Comparison of ENCODE assay signal across 20 cellular contexts in genomic region chr20:49169547-49169946, GRCh38. TPM values are rescaled to one million over a fixed set of nuclear protein-coding genes. Genes with fewer than 3 reads are reported as not detected.
A peak's percentile ranks its signal among the peaks of the same experiment; 100 is the strongest.
DNase-seq lines count a peak whose midpoint lies in the region; ATAC-seq, FAIRE-seq and TF ChIP-seq lines count a peak whose summit lies in the region.
"Had no signal": no experiment of that assay in that cellular context is flagged by ENCODE, and none has a peak within 500 bp of the region (broad histone marks: within the 10 kb centered on the region; RNA-seq: fewer than 3 reads in every experiment).

No MANE protein-coding gene starts in this region.

- peak overlapping the region; percentile 48 for H3K4me2 ChIP-seq in BLaER1
- H3K4me2 ChIP-seq: A549 had no signal

- peaks cover 61% of the 10 kb centered on the region for H3K36me3 ChIP-seq in BLaER1
- peaks cover 48% of the 10 kb centered on the region for H3K36me3 ChIP-seq in endodermal cell (ENCODE audit: control insufficient read depth, insufficient read depth, low read length)

- DNase-seq in activated CD8-positive, alpha-beta memory T cell treated with anti-CD3 and anti-CD28 coated beads, Interleukin-2, amount 10 ng/mL, durations not matched to agents 7 days and 5 days = no peak
- DNase-seq in activated CD8-positive, alpha-beta memory T cell treated with anti-CD3 and anti-CD28 coated beads, Interleukin-2, amount 50 U/mL, for 4 hours = no peak
- DNase-seq in HTR-8/SVneo (ENCODE audit: insufficient read length, low spot score) (no peak), endodermal cell (no peak), left colon (no peak), NCI-H2029 treated with DMSO at 0.1 percent for 48 hours (lab: John Stamatoyannopoulos, UW) (no peak), coronary artery (ENCODE audit: low spot score) (no peak)
- DNase-seq: Calu3, IMR-90, Kasumi-1, MM.1S, NCI-H1105, NCI-H1694, NCI-H226, NCI-H524 treated with DMSO at 0.1 percent for 48 hours had no signal

- CTCF ChIA-PET in activated CD8-positive, alpha-beta memory T cell treated with anti-CD3 and anti-CD28 coated beads, Interleukin-2, amount 10 ng/mL, durations not matched to agents 7 days and 5 days (lab: Charles Lee) = no interaction called here

- peaks cover 100% of the 10 kb centered on the region for H4K20me1 ChIP-seq in BLaER1

- H3K9me3 ChIP-seq in BLaER1 (no peaks in the 10 kb centered on the region), endodermal cell (ENCODE audit: control insufficient read depth, low read length) (no peaks in the 10 kb centered on the region)
- H3K9me3 ChIP-seq: A549 had no signal

- FAIRE-seq in HTR-8/SVneo (lab: Jason Lieb, UNC) = peak; percentile 55
- FAIRE-seq: A549, GM19239, H1 had no signal

- H3K4me1 ChIP-seq in BLaER1 (peaks cover 39% of the 10 kb centered on the region), endodermal cell (ENCODE audit: control insufficient read depth, insufficient read depth, low read length) (no peaks in the 10 kb centered on the region)

- H3K27me3 Mint-ChIP-seq in activated CD8-positive, alpha-beta memory T cell treated with anti-CD3 and anti-CD28 coated beads, Interleukin-2, amount 10 ng/mL, durations not matched to agents 7 days and 5 days = no peaks in the 10 kb centered on the region
- H3K27me3 Mint-ChIP-seq in endodermal cell (ENCODE audit: insufficient read depth) = no peaks in the 10 kb centered on the region

- ATAC-seq in activated CD8-positive, alpha-beta memory T cell treated with anti-CD3 and anti-CD28 coated beads, Interleukin-2, amount 10 ng/mL, durations not matched to agents 7 days and 5 days = no peak
- no peak for ATAC-seq in left colon
- ATAC-seq: A549 had no signal

- H3K4me3 Mint-ChIP-seq in activated CD8-positive, alpha-beta memory T cell treated with anti-CD3 and anti-CD28 coated beads, Interleukin-2, amount 10 ng/mL, durations not matched to agents 7 days and 5 days = no peak overlapping the region
- H3K4me3 Mint-ChIP-seq in endodermal cell = no peak overlapping the region
- H3K4me3 Mint-ChIP-seq: CD14-positive monocyte had no signal

- H3K4me3 ChIP-seq in BLaER1 (no peak overlapping the region), endodermal cell (ENCODE audit: low read length) (no peak overlapping the region), coronary artery (no peak overlapping the region)
- H3K4me3 ChIP-seq: A549 had no signal

- H3K27me3 ChIP-seq in BLaER1 = no peaks in the 10 kb centered on the region
- no peaks in the 10 kb centered on the region for H3K27me3 ChIP-seq in endodermal cell (ENCODE audit: control insufficient read depth, insufficient read depth, low read length, poor library complexity, severe bottlenecking)

- peak overlapping the region; percentile 42 for H3K27ac Mint-ChIP-seq in activated CD8-positive, alpha-beta memory T cell treated with anti-CD3 and anti-CD28 coated beads, Interleukin-2, amount 10 ng/mL, durations not matched to agents 7 days and 5 days
- peak overlapping the region; percentile 12 for H3K27ac Mint-ChIP-seq in endodermal cell

- intact Hi-C loops in left colon (cut with DNase I, micrococcal nuclease) = no loop called here

- no peak overlapping the region for H3K27ac ChIP-seq in BLaER1
- no peak overlapping the region for H3K27ac ChIP-seq in endodermal cell (ENCODE audit: low read depth, low read length)
- H3K27ac ChIP-seq in coronary artery = no peak overlapping the region
- H3K27ac ChIP-seq: A549 had no signal

- TF ChIP-seq CTCF in endodermal cell (conservative IDR thresholded peaks at IDR 0.05) = no peak
- no peak for TF ChIP-seq CTCF in coronary artery (IDR thresholded peaks at IDR 0.05)

- H3K9ac ChIP-seq in BLaER1 (0 out of 2 replicates have a peak overlapping the region, but pooled peaks have one; percentile 18), endodermal cell (ENCODE audit: extremely low read depth, low read length, poor library complexity, severe bottlenecking) (no peak overlapping the region)

- 86 to 100% methylated on average over 1 to 2 of the region's 2 CpGs for WGBS in endodermal cell (ENCODE audit: insufficient coverage in 1 of 2, insufficient read length in 1 of 2), 2 experiments

- peaks cover 34% of the 10 kb centered on the region for H3K36me3 Mint-ChIP-seq in activated CD8-positive, alpha-beta memory T cell treated with anti-CD3 and anti-CD28 coated beads, Interleukin-2, amount 10 ng/mL, durations not matched to agents 7 days and 5 days
- H3K36me3 Mint-ChIP-seq in endodermal cell (ENCODE audit: low read depth) = peaks cover 34% of the 10 kb centered on the region

- peaks cover 60% of the 10 kb centered on the region for H3K4me1 Mint-ChIP-seq in activated CD8-positive, alpha-beta memory T cell treated with anti-CD3 and anti-CD28 coated beads, Interleukin-2, amount 10 ng/mL, durations not matched to agents 7 days and 5 days
- H3K4me1 Mint-ChIP-seq in endodermal cell = no peaks in the 10 kb centered on the region

- H3K9me3 Mint-ChIP-seq in activated CD8-positive, alpha-beta memory T cell treated with anti-CD3 and anti-CD28 coated beads, Interleukin-2, amount 10 ng/mL, durations not matched to agents 7 days and 5 days (ENCODE audit: low read depth) = no peaks in the 10 kb centered on the region
- H3K9me3 Mint-ChIP-seq in endodermal cell = no peaks in the 10 kb centered on the region
- H3K9me3 Mint-ChIP-seq: CD14-positive monocyte had no signal

RNA-seq across cellular contexts. Expression of gene STAU1, which starts 18.6 kb away (rescaled TPM):
- 10 to 100 TPM; 56.2 to 66.8 TPM for total RNA-seq in activated CD8-positive, alpha-beta memory T cell treated with anti-CD3 and anti-CD28 coated beads, Interleukin-2, amount 10 ng/mL, durations not matched to agents 7 days and 5 days
- 10 to 100 TPM; 90.2 to 95.5 TPM for total RNA-seq in endodermal cell
- 85.0 TPM for polyA plus RNA-seq in endodermal cell (2013, experiment 1 of 2)
- polyA plus RNA-seq in endodermal cell (2013, experiment 2 of 2) = 80.5 TPM
- 10 to 100 TPM; 82.3 to 96.2 TPM for total RNA-seq in left colon

RNA-seq across cellular contexts. Expression of gene DDX27, which starts 49.7 kb away (rescaled TPM):
- 10 to 100 TPM; 40.5 to 52.7 TPM for total RNA-seq in activated CD8-positive, alpha-beta memory T cell treated with anti-CD3 and anti-CD28 coated beads, Interleukin-2, amount 10 ng/mL, durations not matched to agents 7 days and 5 days
- 10 to 100 TPM; 40.4 to 45.2 TPM for total RNA-seq in endodermal cell
- 36.8 TPM for polyA plus RNA-seq in endodermal cell (2013, experiment 1 of 2)
- 31.5 TPM for polyA plus RNA-seq in endodermal cell (2013, experiment 2 of 2)
- 10 to 100 TPM; 28.3 TPM for total RNA-seq in left colon
